ENCODE assay signal across 18 cellular contexts in the genomic region with DNA sequence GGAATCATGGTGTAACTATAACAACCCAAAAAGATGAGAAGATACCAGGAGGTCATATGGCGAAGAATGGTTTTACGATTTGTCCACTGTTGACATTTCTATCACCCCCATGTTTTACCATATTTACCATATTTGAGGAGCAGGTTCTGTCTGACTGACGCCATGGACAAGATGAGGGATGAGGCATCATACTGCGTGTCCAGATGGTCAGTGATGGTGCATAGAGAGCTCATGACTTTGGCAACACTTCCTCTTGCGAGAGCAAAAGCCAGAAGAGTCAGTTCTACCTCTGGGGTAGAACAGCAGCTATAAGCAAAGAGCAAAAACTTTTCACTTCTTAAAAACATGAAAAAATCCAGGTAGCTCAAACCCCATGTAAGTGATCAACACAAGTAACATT. TPM values are rescaled to one million over a fixed set of nuclear protein-coding genes. Genes with fewer than 3 reads are reported as not detected.
DNase-seq lines count a peak whose midpoint lies in the region; ATAC-seq and TF ChIP-seq lines count a peak whose summit lies in the region.
"Had no signal": no experiment of that assay in that cellular context is flagged by ENCODE, and none has a peak within 500 bp of the region (broad histone marks: within the 10 kb centered on the region; RNA-seq: fewer than 3 reads in every experiment).

No MANE protein-coding gene starts in this region.

- TF ChIP-seq CTCF in esophagus muscularis mucosa (IDR thresholded peaks at IDR 0.05) (no peak), nephron progenitor cell (IDR thresholded peaks at IDR 0.05) (no peak)

- H3K27ac Mint-ChIP-seq in IgD-negative memory B cell (peak overlapping the region in 2 of 3 donors; percentile 64 to 67), T-helper 17 cell (peak overlapping the region; percentile 98), nephron progenitor cell (peak overlapping the region; percentile 76)
- no peak overlapping the region for H3K27ac Mint-ChIP-seq in activated naive CD4-positive, alpha-beta T cell treated with anti-CD3 and anti-CD28 coated beads for 36 hours
- no peak overlapping the region for H3K27ac Mint-ChIP-seq in natural killer cell treated with Interleukin-12 subunit alpha and Interleukin-12 subunit beta and Interleukin-15 and Interleukin-18, amount 100 ng/mL, for 72 hours
- H3K27ac Mint-ChIP-seq: H9 had no signal

- H3K36me3 ChIP-seq in esophagus muscularis mucosa, result peaks cover 33 to 98% (median 83%) of the 10 kb centered on the region in 4 donors

- no peak overlapping the region for H3K4me3 Mint-ChIP-seq in IgD-negative memory B cell
- H3K4me3 Mint-ChIP-seq in T-helper 17 cell, result no peak overlapping the region
- H3K4me3 Mint-ChIP-seq in nephron progenitor cell, result no peak overlapping the region
- no peak overlapping the region for H3K4me3 Mint-ChIP-seq in activated naive CD4-positive, alpha-beta T cell treated with anti-CD3 and anti-CD28 coated beads for 36 hours
- H3K4me3 Mint-ChIP-seq in natural killer cell treated with Interleukin-12 subunit alpha and Interleukin-12 subunit beta and Interleukin-15 and Interleukin-18, amount 100 ng/mL, for 72 hours, result no peak overlapping the region
- H3K4me3 Mint-ChIP-seq: CD4-positive, CD25-positive, alpha-beta regulatory T cell; CD8-positive, alpha-beta memory T cell; H9 had no signal

- TF ChIP-seq POLR2A in esophagus muscularis mucosa (IDR thresholded peaks at IDR 0.05; ENCODE audit: low read depth), result no peak

- H3K9me3 Mint-ChIP-seq in IgD-negative memory B cell, result no peaks in the 10 kb centered on the region
- no peaks in the 10 kb centered on the region for H3K9me3 Mint-ChIP-seq in nephron progenitor cell
- H3K9me3 Mint-ChIP-seq in activated naive CD4-positive, alpha-beta T cell treated with anti-CD3 and anti-CD28 coated beads for 36 hours, result no peaks in the 10 kb centered on the region
- no peaks in the 10 kb centered on the region for H3K9me3 Mint-ChIP-seq in natural killer cell treated with Interleukin-12 subunit alpha and Interleukin-12 subunit beta and Interleukin-15 and Interleukin-18, amount 100 ng/mL, for 72 hours
- H3K9me3 Mint-ChIP-seq: CD4-positive, CD25-positive, alpha-beta regulatory T cell; CD8-positive, alpha-beta memory T cell; H9 had no signal

- peaks cover 14 to 57% (median 38%) of the 10 kb centered on the region in 4 donors for H3K4me1 ChIP-seq in esophagus muscularis mucosa
- H3K4me1 ChIP-seq: BE2C had no signal

- DNase-seq in T-helper 17 cell (no peak), esophagus muscularis mucosa (ENCODE audit: extremely low spot score) (no peak), nephron progenitor cell (no peak)
- DNase-seq in activated naive CD4-positive, alpha-beta T cell treated with anti-CD3 and anti-CD28 coated beads for 36 hours, result no peak
- no peak for DNase-seq in natural killer cell treated with Interleukin-12 subunit alpha and Interleukin-12 subunit beta and Interleukin-15 and Interleukin-18, amount 100 ng/mL, for 72 hours (ENCODE audit: low spot score)
- DNase-seq: ACHN; BE2C; CD4-positive, CD25-positive, alpha-beta regulatory T cell; CD8-positive, alpha-beta memory T cell; COR-L47; DMS 273 treated with DMSO at 0.1 percent for 48 hours; DMS53; DND-41; EL; H9; IMR-90 had no signal

- H3K27ac ChIP-seq in esophagus muscularis mucosa (replicated peaks in 1 of 4), result peak overlapping the region; percentile 70 to 79 (median 77)

- H3K27me3 Mint-ChIP-seq in IgD-negative memory B cell (no peaks in the 10 kb centered on the region), T-helper 17 cell (no peaks in the 10 kb centered on the region), nephron progenitor cell (ENCODE audit: low read depth, poor library complexity) (no peaks in the 10 kb centered on the region)
- H3K27me3 Mint-ChIP-seq in activated naive CD4-positive, alpha-beta T cell treated with anti-CD3 and anti-CD28 coated beads for 36 hours (ENCODE audit: low read depth), result no peaks in the 10 kb centered on the region
- no peaks in the 10 kb centered on the region for H3K27me3 Mint-ChIP-seq in natural killer cell treated with Interleukin-12 subunit alpha and Interleukin-12 subunit beta and Interleukin-15 and Interleukin-18, amount 100 ng/mL, for 72 hours
- H3K27me3 Mint-ChIP-seq: CD4-positive, CD25-positive, alpha-beta regulatory T cell; CD8-positive, alpha-beta memory T cell had no signal

- 75% methylated on average over 5 of the region's 5 CpGs for WGBS in esophagus muscularis mucosa

- H3K36me3 Mint-ChIP-seq in IgD-negative memory B cell (peaks cover 13% of the 10 kb centered on the region), T-helper 17 cell (ENCODE audit: low read depth) (peaks cover 18% of the 10 kb centered on the region), nephron progenitor cell (ENCODE audit: low read depth) (peaks cover 62% of the 10 kb centered on the region)
- peaks cover 39% of the 10 kb centered on the region for H3K36me3 Mint-ChIP-seq in activated naive CD4-positive, alpha-beta T cell treated with anti-CD3 and anti-CD28 coated beads for 36 hours (ENCODE audit: low read depth)
- H3K36me3 Mint-ChIP-seq in natural killer cell treated with Interleukin-12 subunit alpha and Interleukin-12 subunit beta and Interleukin-15 and Interleukin-18, amount 100 ng/mL, for 72 hours, result peaks cover 26% of the 10 kb centered on the region

- H3K4me1 Mint-ChIP-seq in IgD-negative memory B cell, result peaks cover 6 to 17% (median 7%) of the 10 kb centered on the region in 3 donors
- peaks cover 38% of the 10 kb centered on the region for H3K4me1 Mint-ChIP-seq in T-helper 17 cell
- peaks cover 21% of the 10 kb centered on the region for H3K4me1 Mint-ChIP-seq in nephron progenitor cell
- H3K4me1 Mint-ChIP-seq in activated naive CD4-positive, alpha-beta T cell treated with anti-CD3 and anti-CD28 coated beads for 36 hours (ENCODE audit: low read depth), result peaks cover 20% of the 10 kb centered on the region
- H3K4me1 Mint-ChIP-seq in natural killer cell treated with Interleukin-12 subunit alpha and Interleukin-12 subunit beta and Interleukin-15 and Interleukin-18, amount 100 ng/mL, for 72 hours (ENCODE audit: low read depth in 2 of 2), result peaks cover 5 to 6% of the 10 kb centered on the region in 2 donors
- H3K4me1 Mint-ChIP-seq: H9 had no signal

- H3K27me3 ChIP-seq in esophagus muscularis mucosa, result no peaks in the 10 kb centered on the region
- H3K27me3 ChIP-seq: BE2C had no signal

- CTCF ChIA-PET in activated naive CD4-positive, alpha-beta T cell treated with anti-CD3 and anti-CD28 coated beads for 36 hours (lab: Charles Lee), result interaction anchor here (0.6 kb wide), 1 partner anchor 29 kb away, joined by 5 read pairs; no protein-coding TSS in a partner anchor

- H3K9me3 ChIP-seq in T-helper 17 cell (ENCODE audit: control insufficient read depth, low read length, poor library complexity, severe bottlenecking), result no peaks in the 10 kb centered on the region
- no peaks in the 10 kb centered on the region for H3K9me3 ChIP-seq in esophagus muscularis mucosa
- H3K9me3 ChIP-seq: BE2C had no signal

- no peak for TF ChIP-seq EP300 in esophagus muscularis mucosa (IDR thresholded peaks at IDR 0.05)

- H3K4me3 ChIP-seq in esophagus muscularis mucosa, result no peak overlapping the region

- ATAC-seq in T-helper 17 cell (no peak), HG03135 (IDR thresholded peaks at IDR 0.05; ENCODE audit: unreplicated experiment) (no peak)
- no peak for ATAC-seq in natural killer cell treated with Interleukin-12 subunit alpha and Interleukin-12 subunit beta and Interleukin-15 and Interleukin-18, amount 100 ng/mL, for 72 hours

- intact Hi-C loops in esophagus muscularis mucosa (cut with DNase I), result no loop called here
- intact Hi-C loops in activated naive CD4-positive, alpha-beta T cell treated with anti-CD3 and anti-CD28 coated beads for 36 hours (cut with micrococcal nuclease), result no loop called here

RNA-seq across cellular contexts. Expression of a gene that starts 38.3 kb away (rescaled TPM):
- 5.2 TPM for polyA plus RNA-seq in IgD-negative memory B cell
- 100 to 1,000 TPM; 117 to 123 TPM for total RNA-seq in T-helper 17 cell
- 100 to 1,000 TPM in 1 of 4 donors, 10 to 100 TPM in 3; 57.8 to 100 (median 80.9) TPM for total RNA-seq in esophagus muscularis mucosa
- 10 to 100 TPM; 35.4 to 37.2 TPM for total RNA-seq in activated naive CD4-positive, alpha-beta T cell treated with anti-CD3 and anti-CD28 coated beads for 36 hours
- total RNA-seq in natural killer cell treated with Interleukin-12 subunit alpha and Interleukin-12 subunit beta and Interleukin-15 and Interleukin-18, amount 100 ng/mL, for 72 hours, result 10 to 100 TPM; 65.0 to 96.3 TPM

RNA-seq across cellular contexts. Expression of a gene that starts 38.5 kb away (rescaled TPM):
- 14.1 TPM for polyA plus RNA-seq in IgD-negative memory B cell
- 1 to 10 TPM; 7.8 to 8.2 TPM for total RNA-seq in T-helper 17 cell
- total RNA-seq in esophagus muscularis mucosa, result 10 to 100 TPM; 15.6 to 39.5 (median 24.4) TPM
- total RNA-seq in activated naive CD4-positive, alpha-beta T cell treated with anti-CD3 and anti-CD28 coated beads for 36 hours, result 1 to 10 TPM; 7.2 to 8.1 TPM
- 10 to 100 TPM in 1 of 2 donors, 1 to 10 TPM in 1; 7.2 to 13.2 TPM for total RNA-seq in natural killer cell treated with Interleukin-12 subunit alpha and Interleukin-12 subunit beta and Interleukin-15 and Interleukin-18, amount 100 ng/mL, for 72 hours

Comparison
In these comparisons a context has a peak if more than half of its experiments do, and no peak if none do; other contexts are left out.
1. H3K27ac Mint-ChIP-seq: peak in IgD-negative memory B cell (2 of 3), T-helper 17 cell (single experiment) and nephron progenitor cell (single experiment); none in activated naive CD4-positive, alpha-beta T cell treated with anti-CD3 and anti-CD28 coated beads for 36 hours (single experiment) and natural killer cell treated with Interleukin-12 subunit alpha and Interleukin-12 subunit beta and Interleukin-15 and Interleukin-18, amount 100 ng/mL, for 72 hours (0 of 2).